Comparison of ENCODE assay signal across 18 cellular contexts in genomic region chr3:168073842-168074311, GRCh38. TPM values are rescaled to one million over a fixed set of nuclear protein-coding genes. Genes with fewer than 3 reads are reported as not detected.
DNase-seq lines count a peak whose midpoint lies in the region; ATAC-seq, FAIRE-seq and TF ChIP-seq lines count a peak whose summit lies in the region.
"Had no signal": no experiment of that assay in that cellular context is flagged by ENCODE, and none has a peak within 500 bp of the region (broad histone marks: within the 10 kb centered on the region; RNA-seq: fewer than 3 reads in every experiment).

No MANE protein-coding gene starts in this region.

- no peaks in the 10 kb centered on the region for H3K36me3 ChIP-seq in pancreas
- H3K36me3 ChIP-seq: adrenal gland, vagina had no signal

- no peaks in the 10 kb centered on the region for H3K9me3 ChIP-seq in pancreas
- H3K9me3 ChIP-seq: adrenal gland, vagina had no signal

- CTCF ChIA-PET in activated CD8-positive, alpha-beta T cell treated with anti-CD3 and anti-CD28 coated beads, Interleukin-2, amount 10 ng/mL, durations not matched to agents 7 days and 5 days (lab: Charles Lee): interaction anchor here (1.1 kb wide), 1 partner anchor 26 kb away, joined by 3 read pairs; no protein-coding TSS in a partner anchor

- 87 to 92% methylated on average over 3 of the region's 3 CpGs for WGBS in pancreas, 2 donors

- DNase-seq in ELR (ENCODE audit: low read depth) (peak; percentile 17), LHCN-M2 (ENCODE audit: low read depth) (peak; percentile 64), myocyte (ENCODE audit: low read depth) (peak; percentile 87), cortex of kidney (lab: John Stamatoyannopoulos, UW) (no peak), pancreas (no peak)
- DNase-seq in activated CD8-positive, alpha-beta T cell treated with anti-CD3 and anti-CD28 coated beads, Interleukin-2, amount 10 ng/mL, durations not matched to agents 7 days and 5 days: no peak
- DNase-seq: activated CD8-positive, alpha-beta T cell treated with anti-CD3 and anti-CD28 coated beads for 36 hours; adrenal gland; NCI-H187; NCI-H526; stimulated activated CD4-positive, alpha-beta T cell treated with anti-CD3 and anti-CD28 coated beads, Interleukin-12 subunit alpha, Interleukin-12 subunit beta, amount 100 ng/mL, for 4 hours had no signal

- peaks cover 13% of the 10 kb centered on the region for H3K4me1 Mint-ChIP-seq in dendritic cell treated with granulocyte-macrophage colony-stimulating factor and Interleukin-4, amounts not matched to agents 40 ng/mL and 50 ng/mL, for 4 days (ENCODE audit: low read depth)
- H3K4me1 Mint-ChIP-seq in activated CD8-positive, alpha-beta T cell treated with anti-CD3 and anti-CD28 coated beads, Interleukin-2, amount 10 ng/mL, durations not matched to agents 7 days and 5 days (ENCODE audit: low read depth): no peaks in the 10 kb centered on the region

- peak overlapping the region; percentile 74 for H3K27ac Mint-ChIP-seq in dendritic cell treated with granulocyte-macrophage colony-stimulating factor and Interleukin-4, amounts not matched to agents 40 ng/mL and 50 ng/mL, for 4 days
- no peak overlapping the region for H3K27ac Mint-ChIP-seq in activated CD8-positive, alpha-beta T cell treated with anti-CD3 and anti-CD28 coated beads, Interleukin-2, amount 10 ng/mL, durations not matched to agents 7 days and 5 days
- H3K27ac Mint-ChIP-seq: activated CD8-positive, alpha-beta T cell treated with anti-CD3 and anti-CD28 coated beads for 36 hours; stimulated activated naive CD8-positive, alpha-beta T cell treated with anti-CD3 and anti-CD28 coated beads, Interleukin-15, Interleukin-2, amounts not matched to agents 100 ng/mL and 50 ng/mL, for 24 hours had no signal

- no peak overlapping the region for H3K27ac ChIP-seq in pancreas
- H3K27ac ChIP-seq: vagina had no signal

- FAIRE-seq in pancreas (lab: Jason Lieb, UNC): no peak
- FAIRE-seq: colon, keratinocyte had no signal

- no peaks in the 10 kb centered on the region for H3K27me3 ChIP-seq in pancreas
- H3K27me3 ChIP-seq: adrenal gland, vagina had no signal

- no peaks in the 10 kb centered on the region for H3K9me3 Mint-ChIP-seq in dendritic cell treated with granulocyte-macrophage colony-stimulating factor and Interleukin-4, amounts not matched to agents 40 ng/mL and 50 ng/mL, for 4 days
- no peaks in the 10 kb centered on the region for H3K9me3 Mint-ChIP-seq in activated CD8-positive, alpha-beta T cell treated with anti-CD3 and anti-CD28 coated beads, Interleukin-2, amount 10 ng/mL, durations not matched to agents 7 days and 5 days (ENCODE audit: insufficient read depth)
- H3K9me3 Mint-ChIP-seq: activated CD8-positive, alpha-beta T cell treated with anti-CD3 and anti-CD28 coated beads for 36 hours; stimulated activated naive CD8-positive, alpha-beta T cell treated with anti-CD3 and anti-CD28 coated beads, Interleukin-15, Interleukin-2, amounts not matched to agents 100 ng/mL and 50 ng/mL, for 24 hours had no signal

- H3K4me1 ChIP-seq in pancreas: no peaks in the 10 kb centered on the region

- no peak overlapping the region for H3K4me3 ChIP-seq in pancreas
- H3K4me3 ChIP-seq: adrenal gland, vagina had no signal

- no peak overlapping the region for H3K4me3 Mint-ChIP-seq in dendritic cell treated with granulocyte-macrophage colony-stimulating factor and Interleukin-4, amounts not matched to agents 40 ng/mL and 50 ng/mL, for 4 days
- no peak overlapping the region for H3K4me3 Mint-ChIP-seq in activated CD8-positive, alpha-beta T cell treated with anti-CD3 and anti-CD28 coated beads, Interleukin-2, amount 10 ng/mL, durations not matched to agents 7 days and 5 days
- H3K4me3 Mint-ChIP-seq: activated CD8-positive, alpha-beta T cell treated with anti-CD3 and anti-CD28 coated beads for 36 hours; stimulated activated naive CD8-positive, alpha-beta T cell treated with anti-CD3 and anti-CD28 coated beads, Interleukin-15, Interleukin-2, amounts not matched to agents 100 ng/mL and 50 ng/mL, for 24 hours had no signal

- no peak for TF ChIP-seq CTCF in pancreas (IDR thresholded peaks at IDR 0.05)

- no peak for ATAC-seq in GM18511 (IDR thresholded peaks at IDR 0.05; ENCODE audit: unreplicated experiment)
- no peak for ATAC-seq in pancreas
- no peak for ATAC-seq in activated CD8-positive, alpha-beta T cell treated with anti-CD3 and anti-CD28 coated beads, Interleukin-2, amount 10 ng/mL, durations not matched to agents 7 days and 5 days
- ATAC-seq: activated CD8-positive, alpha-beta T cell treated with anti-CD3 and anti-CD28 coated beads for 36 hours; Panc1 had no signal

- POLR2A ChIA-PET in activated CD8-positive, alpha-beta T cell treated with anti-CD3 and anti-CD28 coated beads, Interleukin-2, amount 10 ng/mL, durations not matched to agents 7 days and 5 days (lab: Charles Lee): no interaction called here

- no peaks in the 10 kb centered on the region for H3K27me3 Mint-ChIP-seq in dendritic cell treated with granulocyte-macrophage colony-stimulating factor and Interleukin-4, amounts not matched to agents 40 ng/mL and 50 ng/mL, for 4 days
- no peaks in the 10 kb centered on the region for H3K27me3 Mint-ChIP-seq in activated CD8-positive, alpha-beta T cell treated with anti-CD3 and anti-CD28 coated beads, Interleukin-2, amount 10 ng/mL, durations not matched to agents 7 days and 5 days (ENCODE audit: low read depth)
- H3K27me3 Mint-ChIP-seq: activated CD8-positive, alpha-beta T cell treated with anti-CD3 and anti-CD28 coated beads for 36 hours; stimulated activated naive CD8-positive, alpha-beta T cell treated with anti-CD3 and anti-CD28 coated beads, Interleukin-15, Interleukin-2, amounts not matched to agents 100 ng/mL and 50 ng/mL, for 24 hours had no signal

- no peaks in the 10 kb centered on the region for H3K36me3 Mint-ChIP-seq in dendritic cell treated with granulocyte-macrophage colony-stimulating factor and Interleukin-4, amounts not matched to agents 40 ng/mL and 50 ng/mL, for 4 days (ENCODE audit: low read depth)
- H3K36me3 Mint-ChIP-seq in activated CD8-positive, alpha-beta T cell treated with anti-CD3 and anti-CD28 coated beads, Interleukin-2, amount 10 ng/mL, durations not matched to agents 7 days and 5 days (ENCODE audit: low read depth): no peaks in the 10 kb centered on the region

- intact Hi-C loops in dendritic cell treated with granulocyte-macrophage colony-stimulating factor and Interleukin-4, amounts not matched to agents 40 ng/mL and 50 ng/mL, for 4 days (cut with micrococcal nuclease): no loop called here
- intact Hi-C loops in pancreas (cut with DNase I): no loop called here

RNA-seq across cellular contexts. Expression of gene GOLIM4, which starts 21.8 kb away (rescaled TPM):
- total RNA-seq in LHCN-M2 (2014; rRNA removed) (35.8 and 42.1 TPM in 2 replicates), myocyte (32.8 and 95.3 TPM in 2 replicates), pancreas (10 to 100 TPM in 3 of 6 donors, 1 to 10 TPM in 3; 5.6 to 17.6 (median 10.5) TPM)
- polyA plus RNA-seq in LHCN-M2 (2012): 16.1 TPM
- 24.7 TPM for polyA plus RNA-seq in myocyte (2012)
- polyA plus RNA-seq in pancreas: 1 to 10 TPM; 8.0 to 8.4 TPM
- total RNA-seq in activated CD8-positive, alpha-beta T cell treated with anti-CD3 and anti-CD28 coated beads, Interleukin-2, amount 10 ng/mL, durations not matched to agents 7 days and 5 days: 1 to 10 TPM; 5.6 to 6.0 TPM

Comparison
In these comparisons a context has a peak if more than half of its experiments do, and no peak if none do; other contexts are left out.
1. DNase-seq: peak in ELR (single experiment), LHCN-M2 (single experiment) and myocyte (single experiment); none in cortex of kidney (single experiment), pancreas (0 of 6) and activated CD8-positive, alpha-beta T cell treated with anti-CD3 and anti-CD28 coated beads, Interleukin-2, amount 10 ng/mL, durations not matched to agents 7 days and 5 days (single experiment).